10 cellular contexts compared by ENCODE assay signal in genomic region chr10:18607503-18607902, GRCh38. TPM values are rescaled to one million over a fixed set of nuclear protein-coding genes. Genes with fewer than 3 reads are reported as not detected.
DNase-seq lines count a peak whose midpoint lies in the region; ATAC-seq, FAIRE-seq and TF ChIP-seq lines count a peak whose summit lies in the region.
"Had no signal": no experiment of that assay in that cellular context is flagged by ENCODE, and none has a peak within 500 bp of the region (broad histone marks: within the 10 kb centered on the region; RNA-seq: fewer than 3 reads in every experiment).

No MANE protein-coding gene starts in this region.

- H3K27ac Mint-ChIP-seq in activated CD4-positive, alpha-beta T cell treated with anti-CD3 and anti-CD28 coated beads, Interleukin-2, amount 10 ng/mL, durations not matched to agents 24 days and 14 days = no peak overlapping the region
- peak overlapping the region; percentile 83 for H3K27ac Mint-ChIP-seq in chondrocyte (ENCODE audit: unreplicated experiment)

- no peak overlapping the region for H3K27ac ChIP-seq in small intestine (ENCODE audit: low read depth in 1 of 2, low read length in 1 of 2)

- FAIRE-seq in small intestine (lab: Jason Lieb, UNC) = no peak

- peak; percentile 23 for DNase-seq in activated CD4-positive, alpha-beta T cell treated with anti-CD3 and anti-CD28 coated beads for 48 hours
- DNase-seq in activated CD4-positive, alpha-beta T cell treated with anti-CD3 and anti-CD28 coated beads, Interleukin-2, amount 10 ng/mL, durations not matched to agents 24 days and 14 days = no peak
- DNase-seq in MG63 = peak; percentile 70
- no peak for DNase-seq in chondrocyte (ENCODE audit: low spot score)
- peak; percentile 73 for DNase-seq in small intestine
- DNase-seq in NCI-H2081 (lab: John Stamatoyannopoulos, UW) = no peak
- DNase-seq in NCI-H774 (lab: John Stamatoyannopoulos, UW) = no peak
- DNase-seq: effector CD4-positive, alpha-beta T cell had no signal

- intact Hi-C loops in activated CD4-positive, alpha-beta T cell treated with anti-CD3 and anti-CD28 coated beads, Interleukin-2, amount 10 ng/mL, durations not matched to agents 24 days and 14 days (cut with micrococcal nuclease) = no loop called here

- ATAC-seq in HG03159 (IDR thresholded peaks at IDR 0.05; ENCODE audit: unreplicated experiment) = no peak
- ATAC-seq: Panc1 had no signal

- H3K27me3 ChIP-seq in MG63 (no peaks in the 10 kb centered on the region), small intestine (ENCODE audit: control insufficient read depth in 2 of 2, insufficient read depth in 2 of 2, low read length in 2 of 2) (no peaks in the 10 kb centered on the region)

- no peaks in the 10 kb centered on the region for H3K9me3 Mint-ChIP-seq in activated CD4-positive, alpha-beta T cell treated with anti-CD3 and anti-CD28 coated beads, Interleukin-2, amount 10 ng/mL, durations not matched to agents 24 days and 14 days
- no peaks in the 10 kb centered on the region for H3K9me3 Mint-ChIP-seq in chondrocyte (ENCODE audit: low read depth)

- peaks cover 8% of the 10 kb centered on the region for H3K4me1 Mint-ChIP-seq in activated CD4-positive, alpha-beta T cell treated with anti-CD3 and anti-CD28 coated beads, Interleukin-2, amount 10 ng/mL, durations not matched to agents 24 days and 14 days
- peaks cover 30% of the 10 kb centered on the region for H3K4me1 Mint-ChIP-seq in chondrocyte (ENCODE audit: low read depth)

- peaks cover 30% of the 10 kb centered on the region for H3K36me3 Mint-ChIP-seq in activated CD4-positive, alpha-beta T cell treated with anti-CD3 and anti-CD28 coated beads, Interleukin-2, amount 10 ng/mL, durations not matched to agents 24 days and 14 days (ENCODE audit: low read depth)
- H3K36me3 Mint-ChIP-seq in chondrocyte (ENCODE audit: low read depth) = no peaks in the 10 kb centered on the region

- WGBS in small intestine, 3 donors = 32 to 57% (median 39%) methylated on average over 1 of the region's 1 CpG

- no peak overlapping the region for H3K4me3 Mint-ChIP-seq in activated CD4-positive, alpha-beta T cell treated with anti-CD3 and anti-CD28 coated beads, Interleukin-2, amount 10 ng/mL, durations not matched to agents 24 days and 14 days
- no peak overlapping the region for H3K4me3 Mint-ChIP-seq in chondrocyte (ENCODE audit: unreplicated experiment)

- H3K36me3 ChIP-seq in MG63 (peaks cover 6% of the 10 kb centered on the region; the same call in 1 of the 2 replicates), small intestine (ENCODE audit: control insufficient read depth in 2 of 2, insufficient read depth in 2 of 2, low read length in 2 of 2) (peaks cover 2 to 4% of the 10 kb centered on the region in 2 donors)

- H3K27me3 Mint-ChIP-seq in activated CD4-positive, alpha-beta T cell treated with anti-CD3 and anti-CD28 coated beads, Interleukin-2, amount 10 ng/mL, durations not matched to agents 24 days and 14 days = no peaks in the 10 kb centered on the region
- H3K27me3 Mint-ChIP-seq in chondrocyte (ENCODE audit: low read depth) = no peaks in the 10 kb centered on the region

- no peak overlapping the region for H3K4me3 ChIP-seq in MG63
- no peak overlapping the region for H3K4me3 ChIP-seq in small intestine (ENCODE audit: low read depth in 1 of 2, low read length in 2 of 2)

- H3K9me3 ChIP-seq in MG63 (no peaks in the 10 kb centered on the region), small intestine (ENCODE audit: control insufficient read depth, low read depth) (no peaks in the 10 kb centered on the region)

- TF ChIP-seq CTCF in chondrocyte (IDR thresholded peaks at IDR 0.05) = no peak

- H3K4me1 ChIP-seq in small intestine (ENCODE audit: control insufficient read depth in 2 of 2, insufficient read depth in 1 of 2, low read depth in 1 of 2, low read length in 1 of 2) = peaks cover 0 to 5% of the 10 kb centered on the region in 2 donors

RNA-seq across cellular contexts. Expression of gene NSUN6, which starts 43.9 kb away (rescaled TPM):
- 15.0 and 17.8 TPM in 2 replicates for total RNA-seq in activated CD4-positive, alpha-beta T cell treated with anti-CD3 and anti-CD28 coated beads, Interleukin-2, amount 10 ng/mL, durations not matched to agents 24 days and 14 days
- 5.4 and 8.4 TPM in 2 replicates for total RNA-seq in MG63 (2014; rRNA removed; shearing (Covaris generic); ENCODE audit: low replicate concordance)
- 3.3 to 6.9 TPM (median 4.6 TPM) in 3 replicates for total RNA-seq in chondrocyte
- 10 to 100 TPM in 1 of 3 donors, 1 to 10 TPM in 2; 6.0 to 10.1 (median 7.0) TPM for polyA plus RNA-seq in small intestine

RNA-seq across cellular contexts. Expression of gene ARL5B, which starts 51.7 kb away (rescaled TPM):
- 17.0 and 17.5 TPM in 2 replicates for total RNA-seq in activated CD4-positive, alpha-beta T cell treated with anti-CD3 and anti-CD28 coated beads, Interleukin-2, amount 10 ng/mL, durations not matched to agents 24 days and 14 days
- total RNA-seq in MG63 (2014; rRNA removed; shearing (Covaris generic); ENCODE audit: low replicate concordance) = 5.8 and 12.8 TPM in 2 replicates
- 14.8 to 16.0 TPM (median 15.4 TPM) in 3 replicates for total RNA-seq in chondrocyte
- polyA plus RNA-seq in small intestine = 1 to 10 TPM; 5.9 to 7.4 (median 6.7) TPM

Comparison
In these comparisons a context has a peak if more than half of its experiments do, and no peak if none do; other contexts are left out.
1. DNase-seq: peak in activated CD4-positive, alpha-beta T cell treated with anti-CD3 and anti-CD28 coated beads for 48 hours (single experiment), MG63 (single experiment) and small intestine (single experiment); none in activated CD4-positive, alpha-beta T cell treated with anti-CD3 and anti-CD28 coated beads, Interleukin-2, amount 10 ng/mL, durations not matched to agents 24 days and 14 days (single experiment), chondrocyte (single experiment), NCI-H2081 (0 of 2) and NCI-H774 (single experiment).